Comparison of ENCODE assay signal across 1 cellular context in genomic region chr9:37986771-37987258, GRCh38.
TF ChIP-seq lines count a peak whose summit lies in the region.

No MANE protein-coding gene starts in this region.

TF ChIP-seq in GM12878, 131 proteins besides CTCF, POLR2A, EP300 and RAD21 (continued from another document):
- TF ChIP-seq RELB (IDR thresholded peaks at IDR 0.05; ENCODE audit: low read depth) (no peak), BCLAF1 (IDR thresholded peaks at IDR 0.05) (no peak), NR2F1 (conservative IDR thresholded peaks at IDR 0.05) (peak; percentile 43; the same call in 1 of the 2 replicates), ATF2 (IDR thresholded peaks at IDR 0.05; ENCODE audit: low read length) (no peak), YBX1 (IDR thresholded peaks at IDR 0.05) (no peak), DPF2 (IDR thresholded peaks at IDR 0.05) (peak; percentile 72), FOS (IDR thresholded peaks at IDR 0.05; ENCODE audit: borderline replicate concordance, extremely low read depth, insufficient read length) (no peak), HDGF (IDR thresholded peaks at IDR 0.05) (no peak), PAX5 (IDR thresholded peaks at IDR 0.05; ENCODE audit: borderline replicate concordance, low read depth, low read length) (peak; percentile 89), CBX3 (IDR thresholded peaks at IDR 0.05; ENCODE audit: borderline replicate concordance, low read depth) (no peak), POU2F2 (IDR thresholded peaks at IDR 0.05; ENCODE audit: borderline replicate concordance, low read depth, low read length) (peak; percentile 35; the same call in 1 of the 3 replicates), BHLHE40 (IDR thresholded peaks at IDR 0.05; ENCODE audit: borderline replicate concordance in 1 of 2, low read depth in 2 of 2, low read length in 1 of 2) (peak; percentile 10 to 76; a peak in 3 of 4 replicates), IKZF2 (IDR thresholded peaks at IDR 0.05) (peak; percentile 43 to 67; a peak in 3 of 4 replicates), JUND (IDR thresholded peaks at IDR 0.05; ENCODE audit: low read depth, low read length) (no peak), TARDBP (IDR thresholded peaks at IDR 0.05; ENCODE audit: borderline replicate concordance) (no peak), MEF2A (IDR thresholded peaks at IDR 0.05; ENCODE audit: insufficient read depth, low read depth, low read length) (no peak), TBL1XR1 (IDR thresholded peaks at IDR 0.05; ENCODE audit: low read depth, low read length) (no peak), TCF3 (IDR thresholded peaks at IDR 0.05; ENCODE audit: borderline replicate concordance, insufficient read depth, low read depth, low read length) (0 out of 2 replicates have a peak, but pooled peaks have one; percentile 18), ZNF687 (IDR thresholded peaks at IDR 0.05) (peak; percentile 76; the same call in 1 of the 2 replicates), CREB1 (IDR thresholded peaks at IDR 0.05; ENCODE audit: low read depth) (no peak), PBX3 (IDR thresholded peaks at IDR 0.05; ENCODE audit: insufficient replicate concordance, low read depth, low read length) (no peak), MEF2B (IDR thresholded peaks at IDR 0.05; ENCODE audit: partially characterized antibody, poor library complexity, severe bottlenecking) (peak; percentile 60), PKNOX1 (IDR thresholded peaks at IDR 0.05) (no peak), IKZF1 (conservative IDR thresholded peaks at IDR 0.05) (peak; percentile 78), SP1 (IDR thresholded peaks at IDR 0.05; ENCODE audit: low read depth, low read length) (peak; percentile 50), ZBTB33 (IDR thresholded peaks at IDR 0.05) (no peak), SUPT20H (IDR thresholded peaks at IDR 0.05; ENCODE audit: borderline replicate concordance, control insufficient read depth, low read depth, low read length) (no peak), ATF7 (IDR thresholded peaks at IDR 0.05; ENCODE audit: low read depth) (no peak), ELK1 (IDR thresholded peaks at IDR 0.05; ENCODE audit: low read depth, low read length) (no peak), RUNX3 (IDR thresholded peaks at IDR 0.05; ENCODE audit: low read length) (peak; percentile 34; the same call in 1 of the 2 replicates), TCF12 (IDR thresholded peaks at IDR 0.05; ENCODE audit: low read depth, low read length) (peak; percentile 94)
